ENCODE assay signal across 1 cellular context in genomic region chr2:152016175-152017120, GRCh38.
TF ChIP-seq lines count a peak whose summit lies in the region.

No MANE protein-coding gene starts in this region.

TF ChIP-seq in HepG2, 621 proteins besides CTCF, POLR2A, EP300 and RAD21 (continued from another document and continues in another):
- TF ChIP-seq ZBTB33 (CRISPR knock-in tag; IDR thresholded peaks at IDR 0.05) (no peak), SMAD1 (CRISPR knock-in tag; IDR thresholded peaks at IDR 0.05; ENCODE audit: borderline replicate concordance, low read depth) (no peak), ZNF121 (CRISPR knock-in tag; IDR thresholded peaks at IDR 0.05) (no peak), DR1 (CRISPR knock-in tag; IDR thresholded peaks at IDR 0.05) (no peak), ZMYM4 (CRISPR knock-in tag; IDR thresholded peaks at IDR 0.05) (0 out of 2 replicates have a peak, but pooled peaks have one; percentile 41), ZNF253 (CRISPR knock-in tag; IDR thresholded peaks at IDR 0.05; ENCODE audit: borderline replicate concordance) (no peak), ATF1 (CRISPR knock-in tag; IDR thresholded peaks at IDR 0.05) (no peak), HMGXB3 (CRISPR knock-in tag; IDR thresholded peaks at IDR 0.05; ENCODE audit: borderline replicate concordance) (no peak), SIX1 (CRISPR knock-in tag; IDR thresholded peaks at IDR 0.05; ENCODE audit: borderline replicate concordance) (no peak), FOXC1 (CRISPR knock-in tag; IDR thresholded peaks at IDR 0.05; ENCODE audit: borderline replicate concordance) (no peak), U2AF2 (IDR thresholded peaks at IDR 0.05; ENCODE audit: low read depth, low read length) (no peak), AKAP8 (CRISPR knock-in tag; IDR thresholded peaks at IDR 0.05) (no peak), TRAFD1 (CRISPR knock-in tag; IDR thresholded peaks at IDR 0.05; ENCODE audit: borderline replicate concordance) (no peak), ZNF329 (CRISPR knock-in tag; IDR thresholded peaks at IDR 0.05; ENCODE audit: low read depth) (no peak), NFATC3 (CRISPR knock-in tag; IDR thresholded peaks at IDR 0.05) (no peak), GATAD1 (CRISPR knock-in tag; IDR thresholded peaks at IDR 0.05) (no peak), SP5 (CRISPR knock-in tag; IDR thresholded peaks at IDR 0.05; ENCODE audit: borderline replicate concordance, low read depth) (no peak), PBX2 (CRISPR knock-in tag; IDR thresholded peaks at IDR 0.05) (no peak), KDM6A (CRISPR knock-in tag; IDR thresholded peaks at IDR 0.05; ENCODE audit: low read depth) (no peak), ZNF550 (CRISPR knock-in tag; IDR thresholded peaks at IDR 0.05; ENCODE audit: borderline replicate concordance) (no peak), BATF2 (CRISPR knock-in tag; IDR thresholded peaks at IDR 0.05) (no peak), NR2C2 (CRISPR knock-in tag; IDR thresholded peaks at IDR 0.05; ENCODE audit: borderline replicate concordance) (peak; percentile 66; the same call in 1 of the 2 replicates), SOX6 (IDR thresholded peaks at IDR 0.05) (no peak), SOX6 (CRISPR knock-in tag; IDR thresholded peaks at IDR 0.05) (peak; percentile 35; the same call in 1 of the 2 replicates), TCF12 (IDR thresholded peaks at IDR 0.05) (no peak), TCF12 (CRISPR knock-in tag; IDR thresholded peaks at IDR 0.05) (no peak), XBP1 (CRISPR knock-in tag; IDR thresholded peaks at IDR 0.05) (no peak), RFX3 (CRISPR knock-in tag; IDR thresholded peaks at IDR 0.05) (peak; percentile 57; the same call in 1 of the 2 replicates), SRSF4 (IDR thresholded peaks at IDR 0.05; ENCODE audit: low read depth, low read length, poor library complexity, severe bottlenecking) (no peak), ZNF207 (IDR thresholded peaks at IDR 0.05; ENCODE audit: borderline replicate concordance) (no peak), MXD3 (CRISPR knock-in tag; IDR thresholded peaks at IDR 0.05) (no peak), ZNF232 (CRISPR knock-in tag; IDR thresholded peaks at IDR 0.05; ENCODE audit: borderline replicate concordance) (no peak), IRF9 (CRISPR knock-in tag; IDR thresholded peaks at IDR 0.05; ENCODE audit: borderline replicate concordance) (no peak), ZFP1 (CRISPR knock-in tag; IDR thresholded peaks at IDR 0.05) (no peak), ZSCAN22 (CRISPR knock-in tag; IDR thresholded peaks at IDR 0.05) (no peak), ZFP82 (CRISPR knock-in tag; IDR thresholded peaks at IDR 0.05; ENCODE audit: borderline replicate concordance) (no peak), MED1 (CRISPR knock-in tag; IDR thresholded peaks at IDR 0.05) (no peak), ZNF501 (CRISPR knock-in tag; IDR thresholded peaks at IDR 0.05) (no peak), NFYB (CRISPR knock-in tag; IDR thresholded peaks at IDR 0.05) (no peak), RFXANK (CRISPR knock-in tag; IDR thresholded peaks at IDR 0.05) (no peak), ZNF256 (CRISPR knock-in tag; conservative IDR thresholded peaks at IDR 0.05) (no peak), ZNF766 (CRISPR knock-in tag; IDR thresholded peaks at IDR 0.05; ENCODE audit: borderline replicate concordance) (no peak), ATF7-NPFF (CRISPR knock-in tag; IDR thresholded peaks at IDR 0.05; ENCODE audit: low read depth) (no peak), ZNF432 (CRISPR knock-in tag; IDR thresholded peaks at IDR 0.05; ENCODE audit: borderline replicate concordance) (no peak), MXD4 (CRISPR knock-in tag; IDR thresholded peaks at IDR 0.05) (no peak), KLF9 (CRISPR knock-in tag; IDR thresholded peaks at IDR 0.05; ENCODE audit: low read depth) (no peak), KLF13 (CRISPR knock-in tag; IDR thresholded peaks at IDR 0.05) (no peak), LBX2 (CRISPR knock-in tag; IDR thresholded peaks at IDR 0.05; ENCODE audit: borderline replicate concordance) (no peak), ERF (CRISPR knock-in tag; IDR thresholded peaks at IDR 0.05) (no peak), CENPX (CRISPR knock-in tag; IDR thresholded peaks at IDR 0.05) (no peak), ZNF558 (CRISPR knock-in tag; IDR thresholded peaks at IDR 0.05; ENCODE audit: borderline replicate concordance) (no peak), MTF1 (CRISPR knock-in tag; IDR thresholded peaks at IDR 0.05) (no peak), ZNF530 (CRISPR knock-in tag; IDR thresholded peaks at IDR 0.05; ENCODE audit: low read depth) (no peak), IKZF1 (IDR thresholded peaks at IDR 0.05) (no peak), CBX1 (IDR thresholded peaks at IDR 0.05; ENCODE audit: low read depth) (no peak), ZFP37 (CRISPR knock-in tag; IDR thresholded peaks at IDR 0.05; ENCODE audit: borderline replicate concordance) (no peak), ATRX (CRISPR knock-in tag; IDR thresholded peaks at IDR 0.05; ENCODE audit: borderline replicate concordance) (no peak), EHMT2 (IDR thresholded peaks at IDR 0.05; ENCODE audit: borderline replicate concordance, low read depth, low read length) (peak; percentile 69; the same call in 1 of the 2 replicates), MEIS2 (CRISPR knock-in tag; IDR thresholded peaks at IDR 0.05) (peak; percentile 68; the same call in 1 of the 2 replicates), HNF4A (CRISPR knock-in tag; IDR thresholded peaks at IDR 0.05) (0 out of 2 replicates have a peak, but pooled peaks have one; percentile 23), RXRA (CRISPR knock-in tag; IDR thresholded peaks at IDR 0.05) (peak; percentile 30; the same call in 1 of the 2 replicates), TEAD2 (CRISPR knock-in tag; IDR thresholded peaks at IDR 0.05) (no peak), IRF1 (CRISPR knock-in tag; IDR thresholded peaks at IDR 0.05; ENCODE audit: low read depth) (no peak), SALL2 (CRISPR knock-in tag; IDR thresholded peaks at IDR 0.05) (no peak), U2AF1 (optimal IDR thresholded peaks at IDR 0.05; ENCODE audit: low read depth, low read length) (no peak), HIVEP1 (CRISPR knock-in tag; IDR thresholded peaks at IDR 0.05) (no peak), GFI1 (CRISPR knock-in tag; IDR thresholded peaks at IDR 0.05; ENCODE audit: borderline replicate concordance) (no peak)
